In genomic region chr10:101244321-101245050, GRCh38 we compare ENCODE assay signal across 19 cellular contexts. TPM values are rescaled to one million over a fixed set of nuclear protein-coding genes. Genes with fewer than 3 reads are reported as not detected.
DNase-seq lines count a peak whose midpoint lies in the region; ATAC-seq, FAIRE-seq and TF ChIP-seq lines count a peak whose summit lies in the region.
"Had no signal": no experiment of that assay in that cellular context is flagged by ENCODE, and none has a peak within 500 bp of the region (broad histone marks: within the 10 kb centered on the region; RNA-seq: fewer than 3 reads in every experiment).

No MANE protein-coding gene starts in this region.

- H3K79me2 ChIP-seq in HCT116 (ENCODE audit: insufficient read depth, low read length) (no peaks in the 10 kb centered on the region), SK-N-SH (ENCODE audit: insufficient read depth) (no peaks in the 10 kb centered on the region), HepG2 (ENCODE audit: insufficient read depth, low read length) (no peaks in the 10 kb centered on the region)

- TF ChIP-seq RAD21 in HCT116 (IDR thresholded peaks at IDR 0.05; ENCODE audit: low read depth), result no peak
- no peak for TF ChIP-seq RAD21 in SK-N-SH (IDR thresholded peaks at IDR 0.05; ENCODE audit: low read length)
- TF ChIP-seq RAD21 in HepG2 (CRISPR knock-in tag; IDR thresholded peaks at IDR 0.05), result no peak

- H3K9me3 ChIP-seq in HCT116 (ENCODE audit: control insufficient read depth in 1 of 2, insufficient read depth in 1 of 2, low read depth in 1 of 2, low read length in 2 of 2) (no peaks in the 10 kb centered on the region), SK-N-SH (no peaks in the 10 kb centered on the region), left lung (no peaks in the 10 kb centered on the region), HepG2 (ENCODE audit: low read length) (no peaks in the 10 kb centered on the region)

- BruUV-seq in HCT116 (replicated peaks; lab: Mats Ljungman, UMichigan), result no TSS peak
- BruUV-seq in HepG2 (replicated peaks; lab: Mats Ljungman, UMichigan), result no TSS peak

- H3K27ac ChIP-seq in HCT116 (ENCODE audit: low read depth, low read length), result no peak overlapping the region
- H3K27ac ChIP-seq in SK-N-SH (ENCODE audit: low read depth in 2 of 2, low read length in 1 of 2), result no peak overlapping the region
- H3K27ac ChIP-seq in left lung, result no peak overlapping the region
- no peak overlapping the region for H3K27ac ChIP-seq in HepG2 (ENCODE audit: extremely low read length, insufficient read depth, low read length)

- intact Hi-C loops in HCT116 (cut with micrococcal nuclease), result no loop called here
- intact Hi-C loops in left lung (cut with DNase I), result no loop called here
- intact Hi-C loops in HepG2 (cut with micrococcal nuclease; ENCODE audit: unreplicated experiment), result no loop called here

- POLR2A ChIA-PET in HCT116 (lab: Charles Lee) (interaction anchor here (0.6 kb wide), 1 partner anchor 183 kb away, joined by 3 read pairs; no protein-coding TSS in a partner anchor), SK-N-SH (lab: Yijun Ruan, JAX) (no interaction called here), HepG2 (lab: Yijun Ruan, JAX) (no interaction called here)

- CTCF ChIA-PET in HCT116 (lab: Charles Lee) (interaction anchor here (0.5 to 1.7 kb wide), 4 partner anchors 8 to 326 kb away, joined by 3 to 7 read pairs (median 4); no protein-coding TSS in a partner anchor), SK-N-SH (lab: Yijun Ruan, JAX) (interaction anchor here (0.7 to 1.6 kb wide), 5 partner anchors 28 to 223 kb away, joined by 3 to 5 read pairs (median 3); no protein-coding TSS in a partner anchor), HepG2 (lab: Yijun Ruan, JAX; ENCODE audit: low intra/inter-chr PET ratio, low total read pairs) (no interaction called here)

- ATAC-seq in HCT116, result peak; percentile 76
- peak; percentile 46 for ATAC-seq in left lung
- no peak for ATAC-seq in GM19324 (IDR thresholded peaks at IDR 0.05; ENCODE audit: low FRiP score, unreplicated experiment)
- ATAC-seq in HG02571 (IDR thresholded peaks at IDR 0.05; ENCODE audit: unreplicated experiment), result no peak
- ATAC-seq in HepG2, result no peak

- TF ChIP-seq POLR2A in HCT116 (IDR thresholded peaks at IDR 0.05; ENCODE audit: borderline replicate concordance, extremely low read depth, insufficient read depth, insufficient read length), result no peak
- no peak for TF ChIP-seq POLR2A in HepG2 (IDR thresholded peaks at IDR 0.05; ENCODE audit: insufficient read depth in 1 of 2, low read depth in 2 of 2, low read length in 2 of 2)

- H2AFZ ChIP-seq in HCT116 (ENCODE audit: low read depth, low read length, poor library complexity, severe bottlenecking) (peak overlapping the region; percentile 93), SK-N-SH (ENCODE audit: low read depth) (no peak overlapping the region), HepG2 (ENCODE audit: low read length) (no peak overlapping the region)

- H3K9me2 ChIP-seq in HCT116 (ENCODE audit: insufficient read depth) (no peaks in the 10 kb centered on the region), SK-N-SH (no peaks in the 10 kb centered on the region)

- H3K9ac ChIP-seq in HCT116 (ENCODE audit: low read length) (no peak overlapping the region), SK-N-SH (no peak overlapping the region), HepG2 (ENCODE audit: insufficient read depth, low read depth, low read length) (no peak overlapping the region)

- 64% methylated on average over 9 of the region's 9 CpGs for WGBS in SK-N-SH (ENCODE audit: low lambda C conversion rate)
- WGBS in HepG2 (ENCODE audit: low lambda C conversion rate), result 40% methylated on average over 9 of the region's 9 CpGs

- TF ChIP-seq CTCF in HCT116 (IDR thresholded peaks at IDR 0.05 in 2 of 3, conservative IDR thresholded peaks at IDR 0.05 in 1 of 3; ENCODE audit: borderline replicate concordance in 1 of 3, insufficient read depth in 1 of 3, low read depth in 2 of 3, low read length in 2 of 3) (no peak), SK-N-SH (IDR thresholded peaks at IDR 0.05) (no peak), left lung (IDR thresholded peaks at IDR 0.05) (no peak), HepG2 (CRISPR knock-in tag; IDR thresholded peaks at IDR 0.05) (no peak)

- H3K4me1 ChIP-seq in HCT116 (ENCODE audit: control insufficient read depth in 1 of 2, insufficient read depth in 2 of 2, low read length in 2 of 2) (peaks cover 0 to 12% of the 10 kb centered on the region in 2 experiments; a peak in 2 of 4 replicates), SK-N-SH (ENCODE audit: control insufficient read depth in 1 of 2, insufficient read depth in 2 of 2, low read depth in 1 of 2, low read length in 1 of 2) (no peaks in the 10 kb centered on the region), left lung (no peaks in the 10 kb centered on the region), HepG2 (ENCODE audit: insufficient read depth, low read length) (no peaks in the 10 kb centered on the region)

- peak; percentile 81 for DNase-seq in AG20443 (ENCODE audit: low spot score)
- DNase-seq in HCT116 (ENCODE audit: low read depth, low spot score), result peak; percentile 26
- no peak for DNase-seq in SK-N-SH
- no peak for DNase-seq in left lung
- no peak for DNase-seq in HepG2 (ENCODE audit: low spot score)
- DNase-seq in RKO (ENCODE audit: low spot score), result no peak
- DNase-seq: activated CD4-positive, alpha-beta memory T cell treated with anti-CD3 and anti-CD28 coated beads for 36 hours; activated naive CD4-positive, alpha-beta T cell; CD8-positive, alpha-beta memory T cell; cerebellar nuclear complex; H7; KBM-7; NCI-H2171 had no signal

- peak overlapping the region; percentile 56 for H3K4me2 ChIP-seq in HCT116 (ENCODE audit: low read length)
- H3K4me2 ChIP-seq in SK-N-SH, result no peak overlapping the region
- H3K4me2 ChIP-seq in HepG2 (ENCODE audit: low read depth, low read length), result no peak overlapping the region

- in situ Hi-C loops in HepG2 (cut with HindIII; ENCODE audit: extremely low pct_ligation_motif_present, low pct_unique_long_range_greater_than_20kb), result no loop called here

- H3K27me3 ChIP-seq in HCT116 (ENCODE audit: insufficient read depth, low read length), result peaks cover 3% of the 10 kb centered on the region; the same call in 1 of the 2 replicates
- peaks cover 51% of the 10 kb centered on the region for H3K27me3 ChIP-seq in SK-N-SH (ENCODE audit: insufficient read depth)
- H3K27me3 ChIP-seq in left lung, result peaks cover 5 to 67% of the 10 kb centered on the region in 2 donors
- H3K27me3 ChIP-seq in HepG2 (ENCODE audit: control insufficient read depth in 1 of 2, insufficient read depth in 2 of 2, low read length in 2 of 2), result peaks cover 4 to 47% of the 10 kb centered on the region in 2 experiments; a peak in 4 of 5 replicates

- RAD21 ChIA-PET in HCT116 (lab: Charles Lee; ENCODE audit: low non-redundant PET in 1 of 2, low total read pairs in 2 of 2, uncharacterized antibody in 2 of 2, unreplicated experiment in 2 of 2), result no interaction called here

- H4K20me1 ChIP-seq in HCT116 (ENCODE audit: insufficient read depth) (no peaks in the 10 kb centered on the region), SK-N-SH (ENCODE audit: insufficient read depth) (no peaks in the 10 kb centered on the region), HepG2 (ENCODE audit: insufficient read depth, low read length) (no peaks in the 10 kb centered on the region)

- H3K36me3 ChIP-seq in HCT116 (ENCODE audit: control insufficient read depth in 1 of 2, insufficient read depth in 2 of 2, low read length in 2 of 2), result no peaks in the 10 kb centered on the region
- no peaks in the 10 kb centered on the region for H3K36me3 ChIP-seq in SK-N-SH (replicated peaks in 1 of 2; ENCODE audit: control insufficient read depth in 1 of 2, insufficient read depth in 2 of 2, low read length in 1 of 2)
- no peaks in the 10 kb centered on the region for H3K36me3 ChIP-seq in left lung
- H3K36me3 ChIP-seq in HepG2 (replicated peaks in 1 of 2; ENCODE audit: control insufficient read depth in 1 of 2, insufficient read depth in 2 of 2, low read length in 2 of 2), result no peaks in the 10 kb centered on the region

- H3K4me3 ChIP-seq in HCT116 (replicated peaks in 1 of 2; ENCODE audit: low read depth in 1 of 2, low read length in 2 of 2) (no peak overlapping the region), SK-N-SH (ENCODE audit: low read depth in 2 of 2, low read length in 1 of 2) (no peak overlapping the region), left lung (no peak overlapping the region), HepG2 (replicated peaks in 1 of 3; ENCODE audit: insufficient read depth in 1 of 3, low read depth in 2 of 3, low read length in 3 of 3) (no peak overlapping the region)

- FAIRE-seq in HepG2 (lab: Jason Lieb, UNC), result no peak
- FAIRE-seq: islet of Langerhans had no signal

- no peak for TF ChIP-seq EP300 in SK-N-SH (IDR thresholded peaks at IDR 0.05; ENCODE audit: borderline replicate concordance in 1 of 2, low read depth in 1 of 2, low read length in 1 of 2)
- TF ChIP-seq EP300 in HepG2 (IDR thresholded peaks at IDR 0.05; ENCODE audit: low read depth in 2 of 2, low read length in 2 of 2), result no peak
- no peak for TF ChIP-seq EP300 in HepG2 (CRISPR knock-in tag; IDR thresholded peaks at IDR 0.05; ENCODE audit: borderline replicate concordance)

- H3F3A ChIP-seq in SK-N-SH (replicated peaks; ENCODE audit: insufficient read depth), result no peaks in the 10 kb centered on the region

RNA-seq across cellular contexts. Expression of gene LBX1, which starts 15.2 kb away (rescaled TPM):
- not detected for total RNA-seq in HCT116 (2021; ENCODE audit: unreplicated experiment)
- not detected in 2 replicates for polyA plus RNA-seq in HCT116 (2012)
- polyA plus RNA-seq in SK-N-SH (2012; rRNA removed), result not detected in 2 replicates
- not detected in 2 replicates for polyA plus RNA-seq in SK-N-SH (2012; cell fraction: cytosol; rRNA removed)
- not detected in 2 replicates for polyA plus RNA-seq in SK-N-SH (2012; cell fraction: nucleus; rRNA removed)
- total RNA-seq in left lung, result under 1 TPM; 0.18 to 0.47 TPM
- total RNA-seq in HepG2 (2016; rRNA removed; fragmentation: Illumina TruSeq; extraction: Trizol), result not detected in 2 replicates
- total RNA-seq in HepG2 (2016; cell fraction: cytosol; rRNA removed; fragmentation: Illumina TruSeq; extraction: Trizol; ENCODE audit: low read depth), result not detected in 2 replicates
- not detected in 2 replicates for total RNA-seq in HepG2 (2016; cell fraction: insoluble cytoplasmic fraction; rRNA removed; fragmentation: Illumina TruSeq; extraction: Trizol)
- total RNA-seq in HepG2 (2016; cell fraction: membrane; rRNA removed; fragmentation: Illumina TruSeq; extraction: Trizol), result not detected in 2 replicates
- not detected in 2 replicates for total RNA-seq in HepG2 (2016; cell fraction: nucleus; rRNA removed; fragmentation: Illumina TruSeq; extraction: Trizol)
- not detected in 2 replicates for polyA plus RNA-seq in HepG2 (2011; rRNA removed)
- not detected in 2 replicates for polyA plus RNA-seq in HepG2 (2011; cell fraction: cytosol; rRNA removed)
- not detected in 2 replicates for polyA plus RNA-seq in HepG2 (2011; cell fraction: nucleus; rRNA removed)
- polyA plus RNA-seq in HepG2 (2012), result not detected in 2 replicates
- not detected in 2 replicates for polyA plus RNA-seq in HepG2 (2016; cell fraction: cytosol; fragmentation: Illumina TruSeq; extraction: Trizol; ENCODE audit: low read depth)
- polyA plus RNA-seq in HepG2 (2016; cell fraction: insoluble cytoplasmic fraction; fragmentation: Illumina TruSeq; extraction: Trizol; ENCODE audit: low read depth), result not detected in 2 replicates
- polyA plus RNA-seq in HepG2 (2016; cell fraction: membrane; fragmentation: Illumina TruSeq; extraction: Trizol; ENCODE audit: low read depth), result not detected in 2 replicates
- polyA plus RNA-seq in HepG2 (2016; cell fraction: nucleus; fragmentation: Illumina TruSeq; extraction: Trizol; ENCODE audit: insufficient read depth, low read depth), result not detected in 2 replicates
- not detected in 2 replicates for polyA minus RNA-seq in HepG2 (2011; rRNA and poly(A)+ RNA removed; ENCODE audit: low replicate concordance)
- not detected in 2 replicates for polyA minus RNA-seq in HepG2 (2011; cell fraction: cytosol; rRNA and poly(A)+ RNA removed)
- polyA minus RNA-seq in HepG2 (2011; cell fraction: nucleus; rRNA and poly(A)+ RNA removed), result not detected in 2 replicates
- total RNA-seq: activated CD4-positive, alpha-beta memory T cell treated with anti-CD3 and anti-CD28 coated beads for 36 hours; CD8-positive, alpha-beta memory T cell; H7; subcutaneous adipose tissue; T-helper 2 cell treated with Interferon-gamma antibody and Interleukin-4, amounts not matched to agents 100 ng/mL and 5 ng/mL, for 36 hours had no signal
- polyA plus RNA-seq: CD8-positive, alpha-beta memory T cell; esophagus had no signal

Comparison
In these comparisons a context has a peak if more than half of its experiments do, and no peak if none do; other contexts are left out.
1. DNase-seq: peak in AG20443 (single experiment) and HCT116 (single experiment); none in SK-N-SH (single experiment), left lung (0 of 2), HepG2 (single experiment) and RKO (single experiment).
2. ATAC-seq: peak in HCT116 (single experiment) and left lung (single experiment); none in GM19324 (single experiment), HG02571 (single experiment) and HepG2 (single experiment).